In the genomic region with DNA sequence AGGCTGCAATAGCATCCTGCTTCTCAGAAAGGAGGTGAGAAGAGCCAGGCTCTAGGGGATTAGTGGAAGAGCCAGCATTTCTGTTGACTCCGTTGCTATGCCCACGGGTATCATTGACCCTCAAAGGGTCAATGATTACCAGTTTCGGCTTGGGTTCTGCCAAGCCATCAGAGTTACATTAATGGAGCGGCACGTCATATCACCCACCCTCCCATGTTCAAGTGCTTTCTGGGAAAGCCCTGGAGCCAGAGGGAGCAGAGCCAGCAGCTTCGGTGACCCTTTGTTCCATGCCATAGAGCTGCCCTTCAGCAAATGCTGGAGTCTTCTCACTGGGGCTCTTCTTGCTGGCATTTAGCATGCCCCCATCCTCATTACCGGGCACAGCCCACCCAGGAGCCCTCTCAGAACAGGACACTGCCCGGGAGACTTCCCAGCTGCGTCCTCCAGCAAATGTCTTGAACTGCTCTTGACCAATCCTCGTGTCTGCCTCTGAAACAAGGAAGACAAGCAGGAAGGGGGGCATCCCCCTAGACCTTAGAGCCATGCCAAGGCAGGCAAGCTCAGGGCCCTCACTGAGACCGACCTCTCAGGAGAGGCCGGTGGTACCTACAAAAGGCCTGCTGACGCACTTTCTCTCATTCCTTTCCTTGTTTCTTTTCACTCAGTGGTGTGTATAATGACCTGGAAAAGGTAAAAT, we compare ENCODE assay signal across 2 cellular contexts.
TF ChIP-seq lines count a peak whose summit lies in the region.

No MANE protein-coding gene starts in this region.

TF ChIP-seq in liver, 16 proteins besides CTCF, POLR2A, EP300 and RAD21:
- TF ChIP-seq RXRA (IDR thresholded peaks at IDR 0.05) (peak in 1 of 2 donors; percentile 76), SP1 (IDR thresholded peaks at IDR 0.05) (peak; percentile 11), NR2F2 (IDR thresholded peaks at IDR 0.05) (no peak), EGR1 (IDR thresholded peaks at IDR 0.05; ENCODE audit: low read depth in 2 of 2) (no peak), FOXA1 (IDR thresholded peaks at IDR 0.05) (no peak), HNF4A (conservative IDR thresholded peaks at IDR 0.05) (peak in 1 of 2 donors; percentile 33), TAF1 (conservative IDR thresholded peaks at IDR 0.05) (no peak), JUND (IDR thresholded peaks at IDR 0.05) (no peak), HNF4G (IDR thresholded peaks at IDR 0.05) (no peak), YY1 (IDR thresholded peaks at IDR 0.05) (no peak)
- TF ChIP-seq, protein P1, sequence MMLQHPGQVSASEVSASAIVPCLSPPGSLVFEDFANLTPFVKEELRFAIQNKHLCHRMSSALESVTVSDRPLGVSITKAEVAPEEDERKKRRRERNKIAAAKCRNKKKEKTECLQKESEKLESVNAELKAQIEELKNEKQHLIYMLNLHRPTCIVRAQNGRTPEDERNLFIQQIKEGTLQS (IDR thresholded peaks at IDR 0.05), result no peak

TF ChIP-seq in HepG2, 621 proteins besides CTCF, POLR2A, EP300 and RAD21:
- no peak for TF ChIP-seq ZNF777 (CRISPR knock-in tag; IDR thresholded peaks at IDR 0.05)
- TF ChIP-seq ETV5 (CRISPR knock-in tag; IDR thresholded peaks at IDR 0.05; ENCODE audit: borderline replicate concordance), result no peak
- no peak for TF ChIP-seq CENPT (CRISPR knock-in tag; IDR thresholded peaks at IDR 0.05; ENCODE audit: low read depth)
- TF ChIP-seq, protein P2, sequence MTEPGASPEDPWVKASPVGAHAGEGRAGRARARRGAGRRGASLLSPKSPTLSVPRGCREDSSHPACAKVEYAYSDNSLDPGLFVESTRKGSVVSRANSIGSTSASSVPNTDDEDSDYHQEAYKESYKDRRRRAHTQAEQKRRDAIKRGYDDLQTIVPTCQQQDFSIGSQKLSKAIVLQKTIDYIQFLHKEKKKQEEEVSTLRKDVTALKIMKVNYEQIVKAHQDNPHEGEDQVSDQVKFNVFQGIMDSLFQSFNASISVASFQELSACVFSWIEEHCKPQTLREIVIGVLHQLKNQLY (CRISPR knock-in tag; IDR thresholded peaks at IDR 0.05), result no peak
- no peak for TF ChIP-seq ZNF282 (IDR thresholded peaks at IDR 0.05; ENCODE audit: partially characterized antibody)
- TF ChIP-seq, protein P3, sequence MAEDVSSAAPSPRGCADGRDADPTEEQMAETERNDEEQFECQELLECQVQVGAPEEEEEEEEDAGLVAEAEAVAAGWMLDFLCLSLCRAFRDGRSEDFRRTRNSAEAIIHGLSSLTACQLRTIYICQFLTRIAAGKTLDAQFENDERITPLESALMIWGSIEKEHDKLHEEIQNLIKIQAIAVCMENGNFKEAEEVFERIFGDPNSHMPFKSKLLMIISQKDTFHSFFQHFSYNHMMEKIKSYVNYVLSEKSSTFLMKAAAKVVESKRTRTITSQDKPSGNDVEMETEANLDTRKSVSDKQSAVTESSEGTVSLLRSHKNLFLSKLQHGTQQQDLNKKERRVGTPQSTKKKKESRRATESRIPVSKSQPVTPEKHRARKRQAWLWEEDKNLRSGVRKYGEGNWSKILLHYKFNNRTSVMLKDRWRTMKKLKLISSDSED (CRISPR knock-in tag; IDR thresholded peaks at IDR 0.05), result no peak
- TF ChIP-seq ZFP36 (IDR thresholded peaks at IDR 0.05; ENCODE audit: borderline replicate concordance, low read depth, low read length, partially characterized antibody), result no peak
- no peak for TF ChIP-seq PITX1 (CRISPR knock-in tag; IDR thresholded peaks at IDR 0.05)
- TF ChIP-seq, protein P4, sequence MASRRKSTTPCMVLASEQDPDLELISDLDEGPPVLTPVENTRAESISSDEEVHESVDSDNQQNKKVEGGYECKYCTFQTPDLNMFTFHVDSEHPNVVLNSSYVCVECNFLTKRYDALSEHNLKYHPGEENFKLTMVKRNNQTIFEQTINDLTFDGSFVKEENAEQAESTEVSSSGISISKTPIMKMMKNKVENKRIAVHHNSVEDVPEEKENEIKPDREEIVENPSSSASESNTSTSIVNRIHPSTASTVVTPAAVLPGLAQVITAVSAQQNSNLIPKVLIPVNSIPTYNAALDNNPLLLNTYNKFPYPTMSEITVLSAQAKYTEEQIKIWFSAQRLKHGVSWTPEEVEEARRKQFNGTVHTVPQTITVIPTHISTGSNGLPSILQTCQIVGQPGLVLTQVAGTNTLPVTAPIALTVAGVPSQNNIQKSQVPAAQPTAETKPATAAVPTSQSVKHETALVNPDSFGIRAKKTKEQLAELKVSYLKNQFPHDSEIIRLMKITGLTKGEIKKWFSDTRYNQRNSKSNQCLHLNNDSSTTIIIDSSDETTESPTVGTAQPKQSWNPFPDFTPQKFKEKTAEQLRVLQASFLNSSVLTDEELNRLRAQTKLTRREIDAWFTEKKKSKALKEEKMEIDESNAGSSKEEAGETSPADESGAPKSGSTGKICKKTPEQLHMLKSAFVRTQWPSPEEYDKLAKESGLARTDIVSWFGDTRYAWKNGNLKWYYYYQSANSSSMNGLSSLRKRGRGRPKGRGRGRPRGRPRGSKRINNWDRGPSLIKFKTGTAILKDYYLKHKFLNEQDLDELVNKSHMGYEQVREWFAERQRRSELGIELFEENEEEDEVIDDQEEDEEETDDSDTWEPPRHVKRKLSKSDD (CRISPR knock-in tag; IDR thresholded peaks at IDR 0.05; ENCODE audit: low read depth), result no peak
- no peak for TF ChIP-seq YEATS2 (CRISPR knock-in tag; IDR thresholded peaks at IDR 0.05; ENCODE audit: borderline replicate concordance)
